In the genomic region with DNA sequence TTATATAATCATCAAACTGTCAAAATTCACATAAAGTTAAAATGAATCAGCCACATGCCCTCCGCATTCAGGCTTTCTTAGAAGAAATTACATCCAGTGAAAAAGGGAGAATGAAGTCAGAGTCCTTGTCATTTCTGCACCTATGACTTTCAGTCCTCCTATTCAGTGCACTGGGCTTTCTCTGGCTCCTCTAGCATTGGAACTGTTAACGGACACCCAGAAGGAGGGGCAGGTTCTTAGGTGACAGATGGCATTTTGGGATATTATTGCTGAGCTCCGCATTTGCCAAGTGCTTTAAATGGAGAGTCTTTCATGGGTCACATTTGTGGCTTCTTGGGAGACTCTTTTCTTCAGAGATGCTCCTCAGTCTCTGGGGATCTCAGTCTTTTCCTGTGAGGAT, we compare ENCODE assay signal across 19 cellular contexts. TPM values are rescaled to one million over a fixed set of nuclear protein-coding genes. Genes with fewer than 3 reads are reported as not detected.
A peak's percentile ranks its signal among the peaks of the same experiment; 100 is the strongest.
DNase-seq lines count a peak whose midpoint lies in the region; FAIRE-seq and TF ChIP-seq lines count a peak whose summit lies in the region.
"Had no signal": no experiment of that assay in that cellular context is flagged by ENCODE, and none has a peak within 500 bp of the region (broad histone marks: within the 10 kb centered on the region; RNA-seq: fewer than 3 reads in every experiment).

No MANE protein-coding gene starts in this region.

- TF ChIP-seq CTCF in WERI-Rb-1 (IDR thresholded peaks at IDR 0.05; ENCODE audit: low read depth, low read length), result no peak
- TF ChIP-seq CTCF in uterus (IDR thresholded peaks at IDR 0.05), result no peak

- no peak overlapping the region for H2AK5ac ChIP-seq in neuronal stem cell (ENCODE audit: low read depth, low read length)

- H3K27ac ChIP-seq in WERI-Rb-1, result no peak overlapping the region
- H3K27ac ChIP-seq in uterus, result peak overlapping the region; percentile 59 to 61
- no peak overlapping the region for H3K27ac ChIP-seq in neuronal stem cell (replicated peaks; ENCODE audit: low read length)
- H3K27ac ChIP-seq: C4-2B had no signal

- H3K4ac ChIP-seq in neuronal stem cell (ENCODE audit: low read length), result no peak overlapping the region

- H2BK120ac ChIP-seq in neuronal stem cell (ENCODE audit: low read depth, low read length), result no peak overlapping the region

- intact Hi-C loops in uterus (cut with DNase I; ENCODE audit: low total_unique reads), result no loop called here
- intact Hi-C loops in posterior cingulate gyrus (cut with DNase I), result no loop called here

- no peak overlapping the region for H4K8ac ChIP-seq in neuronal stem cell (ENCODE audit: low read depth, low read length)

- H3K9me3 ChIP-seq in WERI-Rb-1 (ENCODE audit: severe bottlenecking) (no peaks in the 10 kb centered on the region), uterus (no peaks in the 10 kb centered on the region), neuronal stem cell (replicated peaks in 1 of 2; ENCODE audit: control insufficient read depth in 2 of 2, insufficient read depth in 1 of 2, low read depth in 1 of 2, low read length in 2 of 2) (no peaks in the 10 kb centered on the region)
- H3K9me3 ChIP-seq: BE2C had no signal

- H3K36me3 ChIP-seq in WERI-Rb-1, result no peaks in the 10 kb centered on the region
- no peaks in the 10 kb centered on the region for H3K36me3 ChIP-seq in uterus
- H3K36me3 ChIP-seq in neuronal stem cell (replicated peaks in 1 of 2; ENCODE audit: control insufficient read depth in 2 of 2, insufficient read depth in 2 of 2, low read length in 2 of 2), result no peaks in the 10 kb centered on the region

- H3K4me1 ChIP-seq in uterus, result peaks cover 0 to 3% of the 10 kb centered on the region in 2 donors
- H3K4me1 ChIP-seq in neuronal stem cell (ENCODE audit: control insufficient read depth in 2 of 2, insufficient read depth in 1 of 2, low read depth in 1 of 2, low read length in 2 of 2), result peaks cover 0 to 1% of the 10 kb centered on the region in 2 donors

- no peak overlapping the region for H2BK5ac ChIP-seq in neuronal stem cell (ENCODE audit: low read length)

- no peak overlapping the region for H3K9ac ChIP-seq in neuronal stem cell (ENCODE audit: low read depth, low read length, poor library complexity)

- H3K18ac ChIP-seq in neuronal stem cell (ENCODE audit: low read length), result no peak overlapping the region

- H3K4me2 ChIP-seq in neuronal stem cell (ENCODE audit: insufficient read depth, low read length, poor library complexity, severe bottlenecking), result no peak overlapping the region

- no peak overlapping the region for H3K14ac ChIP-seq in neuronal stem cell (ENCODE audit: low read length)

- H3K79me1 ChIP-seq in neuronal stem cell (ENCODE audit: low read depth, low read length), result no peaks in the 10 kb centered on the region

- in situ Hi-C loops in G401 (cut with HindIII; ENCODE audit: low sequenced_read_pairs), result no loop called here

- TF ChIP-seq POLR2A in uterus (IDR thresholded peaks at IDR 0.05), result no peak

- H3K23ac ChIP-seq in neuronal stem cell (ENCODE audit: low read depth, low read length, poor library complexity), result no peak overlapping the region

- WGBS in neuronal stem cell (ENCODE audit: extremely low coverage in 2 of 2, insufficient read length in 2 of 2, insufficient replicate concordance in 1 of 2), 2 donors, result no CpG with 5 or more reads among the region's 3 CpGs

- no peak overlapping the region for H2AFZ ChIP-seq in neuronal stem cell (ENCODE audit: low read length)

- DNase-seq in G401 (ENCODE audit: low spot score), result peak; percentile 9
- peak; percentile 42 to 77 for DNase-seq in NCI-H524 (lab: John Stamatoyannopoulos, UW)
- DNase-seq in WERI-Rb-1, result peak; percentile 15
- DNase-seq in uterus, result no peak
- DNase-seq in HTR-8/SVneo (ENCODE audit: insufficient read length, low spot score), result no peak
- DNase-seq in posterior cingulate gyrus, result no peak
- DNase-seq in neuronal stem cell (ENCODE audit: low spot score), result no peak
- DNase-seq: BE2C; CD4-positive, alpha-beta memory T cell; DMS53; GOT3; H9 had no signal

- H2BK15ac ChIP-seq in neuronal stem cell (ENCODE audit: low read length), result no peak overlapping the region

- no peak overlapping the region for H4K91ac ChIP-seq in neuronal stem cell (ENCODE audit: low read depth, low read length, poor library complexity)

- H3K27me3 ChIP-seq in WERI-Rb-1 (ENCODE audit: insufficient read depth, low read depth, severe bottlenecking) (no peaks in the 10 kb centered on the region), uterus (no peaks in the 10 kb centered on the region), neuronal stem cell (ENCODE audit: control insufficient read depth in 3 of 3, insufficient read depth in 3 of 3, low read depth in 1 of 3, low read length in 3 of 3) (no peaks in the 10 kb centered on the region)
- H3K27me3 ChIP-seq: BE2C had no signal

- H2BK12ac ChIP-seq in neuronal stem cell (ENCODE audit: low read length), result no peak overlapping the region

- H3K4me3 ChIP-seq in WERI-Rb-1 (ENCODE audit: low read depth, low read length), result no peak overlapping the region
- H3K4me3 ChIP-seq in uterus, result no peak overlapping the region
- H3K4me3 ChIP-seq in neuronal stem cell (ENCODE audit: low read length in 2 of 2), result no peak overlapping the region
- H3K4me3 ChIP-seq: GM12878 had no signal

- no peak for FAIRE-seq in HTR-8/SVneo (lab: Jason Lieb, UNC)
- FAIRE-seq: A204.1, D721Med, GM12878, GM18507 had no signal

RNA-seq across cellular contexts. Expression of a gene that starts 40.0 kb away (rescaled TPM):
- not detected in 2 replicates for total RNA-seq in G401 (2014; rRNA removed; shearing (Covaris generic))
- 100 to 1,000 TPM in 1 of 4 donors, 10 to 100 TPM in 2, 1 to 10 TPM in 1; 1.2 to 132 (median 36.1) TPM for total RNA-seq in uterus
- 1.8 TPM for polyA plus RNA-seq in neuronal stem cell (2013, experiment 1 of 2)
- 1.9 TPM for polyA plus RNA-seq in neuronal stem cell (2013, experiment 2 of 2)
- total RNA-seq: CD4-positive, alpha-beta memory T cell; GM12878; HT-29 had no signal
- polyA plus RNA-seq: CD4-positive, alpha-beta memory T cell; GM12878; IgD-negative memory B cell had no signal

Comparison
In these comparisons a context has a peak if more than half of its experiments do, and no peak if none do; other contexts are left out.
1. DNase-seq: peak in G401 (single experiment), NCI-H524 (2 of 2) and WERI-Rb-1 (single experiment); none in uterus (0 of 2), HTR-8/SVneo (single experiment), posterior cingulate gyrus (0 of 10) and neuronal stem cell (single experiment).
2. H3K27ac ChIP-seq: peak in uterus (2 of 2); none in WERI-Rb-1 (single experiment) and neuronal stem cell (single experiment).